In genomic region chr2:219308142-219309093, GRCh38 we compare ENCODE assay signal across 9 cellular contexts. TPM values are rescaled to one million over a fixed set of nuclear protein-coding genes. Genes with fewer than 3 reads are reported as not detected.
DNase-seq lines count a peak whose midpoint lies in the region; ATAC-seq and TF ChIP-seq lines count a peak whose summit lies in the region.
"Had no signal": no experiment of that assay in that cellular context is flagged by ENCODE, and none has a peak within 500 bp of the region (broad histone marks: within the 10 kb centered on the region; RNA-seq: fewer than 3 reads in every experiment).

No MANE protein-coding gene starts in this region.

- ATAC-seq in left colon, result peak; percentile 70
- ATAC-seq in HG02610 (IDR thresholded peaks at IDR 0.05; ENCODE audit: unreplicated experiment), result no peak
- no peak for ATAC-seq in stimulated activated memory B cell treated with anti-CD40 and anti-IgM and Interleukin-4, amounts not matched to agents 10 μg/mL and 1 μg/mL and 100 μg/mL, for 72 hours

- intact Hi-C loops in left colon (cut with DNase I, micrococcal nuclease), result no loop called here

- POLR2A ChIA-PET in GM10248 (lab: Yijun Ruan, JAX), result no interaction called here

- DNase-seq in GM10248 (ENCODE audit: extremely low spot score) (peak; percentile 84), MV-4-11 (lab: John Stamatoyannopoulos, UW) (peak; percentile 50), left colon (peak in 1 of 2 donors; percentile 73)
- DNase-seq in activated CD4-positive, CD25-positive, alpha-beta regulatory T cell (lab: John Stamatoyannopoulos, UW), result peak; percentile 31 to 47 (median 42)
- peak; percentile 48 for DNase-seq in central memory CD4-positive, alpha-beta T cell
- DNase-seq in stimulated activated CD4-positive, alpha-beta T cell treated with anti-CD3 and anti-CD28 coated beads, TNF-alpha, amount 100 ng/mL, for 24 hours (ENCODE audit: low read depth in 3 of 3), result peak; percentile 30 to 60 (median 40)

- no peaks in the 10 kb centered on the region for H3K36me3 Mint-ChIP-seq in stimulated activated memory B cell treated with anti-CD40 and anti-IgM and Interleukin-4, amounts not matched to agents 10 μg/mL and 1 μg/mL and 100 μg/mL, for 72 hours

- H3K4me1 Mint-ChIP-seq in stimulated activated memory B cell treated with anti-CD40 and anti-IgM and Interleukin-4, amounts not matched to agents 10 μg/mL and 1 μg/mL and 100 μg/mL, for 72 hours, result no peaks in the 10 kb centered on the region

- CTCF ChIA-PET in GM10248 (lab: Yijun Ruan, JAX), result interaction anchor here (1.5 to 4.4 kb wide), 3 partner anchors 9 to 31 kb away, joined by 3 to 19 read pairs (median 6); no protein-coding TSS in a partner anchor

- no peaks in the 10 kb centered on the region for H3K9me3 Mint-ChIP-seq in stimulated activated memory B cell treated with anti-CD40 and anti-IgM and Interleukin-4, amounts not matched to agents 10 μg/mL and 1 μg/mL and 100 μg/mL, for 72 hours

- no peak overlapping the region for H3K4me3 Mint-ChIP-seq in stimulated activated memory B cell treated with anti-CD40 and anti-IgM and Interleukin-4, amounts not matched to agents 10 μg/mL and 1 μg/mL and 100 μg/mL, for 72 hours

- H3K27ac Mint-ChIP-seq in stimulated activated memory B cell treated with anti-CD40 and anti-IgM and Interleukin-4, amounts not matched to agents 10 μg/mL and 1 μg/mL and 100 μg/mL, for 72 hours, result no peak overlapping the region

- H3K27me3 Mint-ChIP-seq in stimulated activated memory B cell treated with anti-CD40 and anti-IgM and Interleukin-4, amounts not matched to agents 10 μg/mL and 1 μg/mL and 100 μg/mL, for 72 hours, result peaks cover 73% of the 10 kb centered on the region

- no peak for TF ChIP-seq CTCF in GM10248 (IDR thresholded peaks at IDR 0.05; ENCODE audit: control extremely low read depth, extremely low read depth, low read depth, missing control alignments)

RNA-seq across cellular contexts. Expression of gene PTPRN, which starts 0.8 kb away (rescaled TPM):
- 1 to 10 TPM; 1.9 to 2.3 TPM for total RNA-seq in left colon
- total RNA-seq: T-helper 2 cell treated with Interferon-gamma antibody and Interleukin-4, amounts not matched to agents 100 ng/mL and 5 ng/mL, for 36 hours had no signal

RNA-seq across cellular contexts. Expression of gene RESP18, which starts 24.1 kb away (rescaled TPM):
- not detected for total RNA-seq in left colon
- total RNA-seq: T-helper 2 cell treated with Interferon-gamma antibody and Interleukin-4, amounts not matched to agents 100 ng/mL and 5 ng/mL, for 36 hours had no signal

RNA-seq across cellular contexts. Expression of gene DNAJB2, which starts 29.3 kb away (rescaled TPM):
- total RNA-seq in left colon, result 10 to 100 TPM; 64.2 to 67.6 TPM

RNA-seq across cellular contexts. Expression of gene TUBA4A, which starts 54.7 kb away (rescaled TPM):
- 10 to 100 TPM; 60.2 to 83.1 TPM for total RNA-seq in left colon

RNA-seq across cellular contexts. Expression of gene TUBA4B, which starts 55.4 kb away (rescaled TPM):
- total RNA-seq in left colon, result not detected
- total RNA-seq: T-helper 2 cell treated with Interferon-gamma antibody and Interleukin-4, amounts not matched to agents 100 ng/mL and 5 ng/mL, for 36 hours had no signal
